ENCODE assay signal across 8 cellular contexts in genomic region chr7:78019457-78020130, GRCh38.
A peak's percentile ranks its signal among the peaks of the same experiment; 100 is the strongest.
DNase-seq lines count a peak whose midpoint lies in the region; ATAC-seq, FAIRE-seq and TF ChIP-seq lines count a peak whose summit lies in the region.

No MANE protein-coding gene starts in this region.

- no peak for FAIRE-seq in bronchial epithelial cell (lab: Jason Lieb, UNC)

- DNase-seq in ACHN (peak; percentile 80), NCI-H2107 treated with DMSO at 0.1 percent for 48 hours (lab: John Stamatoyannopoulos, UW; ENCODE audit: unreplicated experiment) (peak; percentile 59), WERI-Rb-1 (peak; percentile 96), bronchial epithelial cell (ENCODE audit: low read depth) (peak; percentile 49), iris pigment epithelial cell (ENCODE audit: low read depth) (peak; percentile 76)
- peak; percentile 20 to 65 for DNase-seq in stimulated activated CD4-positive, alpha-beta T cell treated with anti-CD3 and anti-CD28 coated beads, Interleukin-12 subunit alpha, Interleukin-12 subunit beta, amount 100 ng/mL, for 24 hours (ENCODE audit: low read depth in 2 of 2)

- TF ChIP-seq CTCF in WERI-Rb-1 (IDR thresholded peaks at IDR 0.05; ENCODE audit: low read depth, low read length) (no peak), bronchial epithelial cell (IDR thresholded peaks at IDR 0.05; ENCODE audit: insufficient read depth, low read length, severe bottlenecking) (peak; percentile 18)

- H3K27me3 ChIP-seq in WERI-Rb-1 (ENCODE audit: insufficient read depth, low read depth, severe bottlenecking), result no peaks in the 10 kb centered on the region
- H3K27me3 ChIP-seq in bronchial epithelial cell (ENCODE audit: control insufficient read depth, insufficient read depth, low read length), result no peaks in the 10 kb centered on the region

- H3K36me3 ChIP-seq in WERI-Rb-1 (no peaks in the 10 kb centered on the region), bronchial epithelial cell (ENCODE audit: control insufficient read depth, insufficient read depth, low read length) (no peaks in the 10 kb centered on the region)

- ATAC-seq in GM18867 (IDR thresholded peaks at IDR 0.05; ENCODE audit: unreplicated experiment) (peak; percentile 82), HG03066 (IDR thresholded peaks at IDR 0.05; ENCODE audit: low read depth, unreplicated experiment) (peak; percentile 83)

- in situ Hi-C loops in ACHN (cut with HindIII; ENCODE audit: low pct_ligation_motif_present, low pct_unique_long_range_greater_than_20kb, low sequenced_read_pairs), result no loop called here

- H3K4me3 ChIP-seq in WERI-Rb-1 (ENCODE audit: low read depth, low read length) (peak overlapping the region; percentile 55), bronchial epithelial cell (ENCODE audit: low read depth, low read length) (peak overlapping the region; percentile 55)

- no peaks in the 10 kb centered on the region for H3K9me3 ChIP-seq in WERI-Rb-1 (ENCODE audit: severe bottlenecking)

- H3K27ac ChIP-seq in WERI-Rb-1, result peak overlapping the region; percentile 71

Comparison
In these comparisons a context has a peak if more than half of its experiments do, and no peak if none do; other contexts are left out.
1. Peak in every context shown above with its lines: DNase-seq, ATAC-seq, H3K4me3 ChIP-seq and H3K27ac ChIP-seq.
2. DNase-seq: peak in every context shown above with its lines; median percentile 96 in WERI-Rb-1; 80 in ACHN; 76 in iris pigment epithelial cell; 59 in NCI-H2107 treated with DMSO at 0.1 percent for 48 hours; 49 in bronchial epithelial cell; 42 in stimulated activated CD4-positive, alpha-beta T cell treated with anti-CD3 and anti-CD28 coated beads, Interleukin-12 subunit alpha, Interleukin-12 subunit beta, amount 100 ng/mL, for 24 hours.